In the genomic region with DNA sequence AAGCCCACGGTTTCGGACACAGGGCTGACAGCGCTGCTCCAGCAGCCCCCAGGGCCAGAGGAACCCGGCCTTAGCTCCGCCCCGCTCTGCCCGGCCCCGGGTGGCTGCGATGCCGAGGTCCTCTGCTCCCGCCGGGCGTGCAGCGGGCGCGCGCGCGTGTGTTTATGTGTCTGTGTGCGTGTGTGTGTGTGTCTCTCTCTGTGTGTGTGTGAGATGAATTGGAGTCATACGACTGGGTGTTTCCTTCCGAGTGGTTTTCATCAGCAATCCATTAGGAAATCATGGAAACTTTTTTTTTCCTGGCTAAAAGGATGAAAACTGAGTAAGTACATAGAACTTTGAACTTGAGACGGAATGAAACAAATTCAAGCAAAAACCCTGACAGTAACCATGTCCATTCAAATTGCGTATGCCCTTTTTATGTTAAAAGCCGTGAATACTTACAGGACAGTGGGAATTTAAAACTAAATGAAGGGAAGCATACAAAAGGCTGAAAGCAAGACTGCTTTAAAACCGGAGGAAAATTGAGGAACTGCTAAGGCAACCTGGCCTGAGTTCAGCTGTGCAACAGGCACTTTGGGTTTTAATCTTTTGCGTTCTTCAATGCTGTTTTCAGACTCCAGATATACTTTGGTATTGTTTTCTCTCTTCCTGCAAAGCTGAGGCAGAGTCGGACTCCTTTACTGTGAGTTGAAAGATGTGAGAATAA, we compare ENCODE assay signal across 8 cellular contexts. TPM values are rescaled to one million over a fixed set of nuclear protein-coding genes. Genes with fewer than 3 reads are reported as not detected.
DNase-seq lines count a peak whose midpoint lies in the region; ATAC-seq, FAIRE-seq and TF ChIP-seq lines count a peak whose summit lies in the region.

A gene (plus strand): TSS at position 121 of the 709 bp plus-strand sequence. CDS start 911 bp downstream, outside the sequence.

- TF ChIP-seq CTCF in AG09309 (IDR thresholded peaks at IDR 0.05; ENCODE audit: control insufficient read depth, insufficient read depth, low read depth, low read length, missing control alignments) = no peak
- TF ChIP-seq CTCF in heart right ventricle (IDR thresholded peaks at IDR 0.05) = no peak
- no peak for TF ChIP-seq CTCF in pancreas (IDR thresholded peaks at IDR 0.05)

- no peaks in the 10 kb centered on the region for H3K36me3 ChIP-seq in heart right ventricle
- no peaks in the 10 kb centered on the region for H3K36me3 ChIP-seq in pancreas

- H3K4me1 ChIP-seq in heart right ventricle = peaks cover 0 to 56% (median 23%) of the 10 kb centered on the region in 9 donors
- peaks cover 0 to 3% (median 0%) of the 10 kb centered on the region in 3 donors for H3K4me1 ChIP-seq in pancreas

- H3K9me3 ChIP-seq in heart right ventricle = no peaks in the 10 kb centered on the region
- no peaks in the 10 kb centered on the region for H3K9me3 ChIP-seq in pancreas

- ATAC-seq in GM18873 (IDR thresholded peaks at IDR 0.05; ENCODE audit: low FRiP score, unreplicated experiment) (peak; percentile 49), HG03159 (IDR thresholded peaks at IDR 0.05; ENCODE audit: unreplicated experiment) (peak; percentile 45), heart right ventricle (peak; percentile 88 to 95 (median 91)), pancreas (peak; percentile 86 to 90 (median 88))

- H3K27me3 ChIP-seq in heart right ventricle = peaks cover 0 to 26% (median 0%) of the 10 kb centered on the region in 7 donors
- H3K27me3 ChIP-seq in pancreas = peaks cover 0 to 26% (median 5%) of the 10 kb centered on the region in 4 donors

- WGBS in heart right ventricle, 2 donors = 1% methylated on average over 28 of the region's 28 CpGs
- WGBS in pancreas, 2 donors = 3% methylated on average over 28 of the region's 28 CpGs

- DNase-seq in AG09309 (ENCODE audit: low read depth) (peak; percentile 65), RPMI7951 (ENCODE audit: low read depth) (peak; percentile 84), amniotic stem cell (lab: John Stamatoyannopoulos, UW) (peak; percentile 43), heart right ventricle (peak; percentile 81 to 84), pancreas (peak; percentile 25 to 80 (median 48))
- DNase-seq in NK-92 treated with Interleukin-12 subunit alpha and Interleukin-12 subunit beta, amount 100 ng/mL, for 24 hours (lab: John Stamatoyannopoulos, UW) = no peak

- H3K4me3 ChIP-seq in AG09309 (ENCODE audit: control insufficient read depth, low read depth, low read length) (peak within 1 kb of the TSS; percentile 66), heart right ventricle (peak within 1 kb of the TSS; percentile 40 to 75 (median 58)), pancreas (peak within 1 kb of the TSS; percentile 8 to 43 (median 22))

- intact Hi-C loops in heart right ventricle (cut with DNase I) = loop anchor here in 8 of 10 donors (1.0 to 10.0 kb wide), 7 partner anchors 54 to 396 kb away; no protein-coding TSS in a partner anchor
- intact Hi-C loops in pancreas (cut with DNase I) = loop anchor here in 1 of 3 donors (10.0 kb wide), 1 partner anchor 96 kb away; no protein-coding TSS in a partner anchor

- no peak for FAIRE-seq in pancreas (lab: Jason Lieb, UNC)

- peak within 1 kb of the TSS; percentile 64 to 97 (median 91) for H3K27ac ChIP-seq in heart right ventricle
- H3K27ac ChIP-seq in pancreas = peak within 1 kb of the TSS in 2 of 4 donors; percentile 25 to 60

RNA-seq across cellular contexts. Expression of the gene that starts here (rescaled TPM):
- total RNA-seq in RPMI7951 (2014; rRNA removed; shearing (Covaris generic)) = 28.2 and 33.6 TPM in 2 replicates
- total RNA-seq in heart right ventricle = 10 to 100 TPM; 16.3 to 56.5 (median 40.9) TPM
- 1 to 10 TPM; 3.9 to 4.0 TPM for polyA plus RNA-seq in heart right ventricle
- total RNA-seq in pancreas = 1 to 10 TPM; 1.3 to 6.1 (median 1.9) TPM
- polyA plus RNA-seq in pancreas = under 1 TPM; 0.57 to 0.61 TPM
